In genomic region chr12:1835178-1836131, GRCh38 we compare ENCODE assay signal across 19 cellular contexts. TPM values are rescaled to one million over a fixed set of nuclear protein-coding genes. Genes with fewer than 3 reads are reported as not detected.
DNase-seq lines count a peak whose midpoint lies in the region; ATAC-seq and TF ChIP-seq lines count a peak whose summit lies in the region.
"Had no signal": no experiment of that assay in that cellular context is flagged by ENCODE, and none has a peak within 500 bp of the region (broad histone marks: within the 10 kb centered on the region; RNA-seq: fewer than 3 reads in every experiment).

No MANE protein-coding gene starts in this region.

- no peak overlapping the region for H3K4me3 ChIP-seq in H7 (ENCODE audit: insufficient read depth, low read depth, low read length)
- no peak overlapping the region for H3K4me3 ChIP-seq in NB4 (ENCODE audit: low read depth, low read length)
- H3K4me3 ChIP-seq in osteoblast (ENCODE audit: insufficient read depth, low read length) = no peak overlapping the region
- H3K4me3 ChIP-seq: GM23338, tibial artery had no signal

- peaks cover 3% of the 10 kb centered on the region for H4K20me1 ChIP-seq in osteoblast (ENCODE audit: insufficient read depth, low read length)

- H2AFZ ChIP-seq in osteoblast (ENCODE audit: low read length) = no peak overlapping the region
- H2AFZ ChIP-seq: GM23338 had no signal

- H3K27ac ChIP-seq in VCaP (peak overlapping the region; percentile 70), osteoblast (ENCODE audit: low read depth, low read length) (no peak overlapping the region)
- H3K27ac ChIP-seq: tibial artery had no signal

- TF ChIP-seq CTCF in NB4 (IDR thresholded peaks at IDR 0.05; ENCODE audit: low read depth, low read length) = no peak
- TF ChIP-seq CTCF in VCaP (conservative IDR thresholded peaks at IDR 0.05) = no peak
- no peak for TF ChIP-seq CTCF in osteoblast (IDR thresholded peaks at IDR 0.05; ENCODE audit: extremely low read depth, low read depth, low read length)

- no peak overlapping the region for H3K4me2 ChIP-seq in osteoblast (ENCODE audit: insufficient read depth, low read length)
- H3K4me2 ChIP-seq: GM23338 had no signal

- H3K36me3 ChIP-seq in H7 (replicated peaks; ENCODE audit: control insufficient read depth, insufficient read depth, low read length) = no peaks in the 10 kb centered on the region
- no peaks in the 10 kb centered on the region for H3K36me3 ChIP-seq in osteoblast (ENCODE audit: insufficient read depth, low read length)
- H3K36me3 ChIP-seq: tibial artery had no signal

- H3K27me3 ChIP-seq in H7 (ENCODE audit: control insufficient read depth, insufficient read depth, low read length) = no peaks in the 10 kb centered on the region; the same call in 1 of the 2 replicates
- peaks cover 40% of the 10 kb centered on the region for H3K27me3 ChIP-seq in osteoblast (ENCODE audit: insufficient read depth, low read length)

- no peak for ATAC-seq in GM18505 (IDR thresholded peaks at IDR 0.05; ENCODE audit: unreplicated experiment)
- ATAC-seq: effector memory CD8-positive, alpha-beta T cell; GM23338; T-helper 17 cell had no signal

- H3K4me1 ChIP-seq in osteoblast (ENCODE audit: insufficient read depth, low read length) = no peaks in the 10 kb centered on the region
- H3K4me1 ChIP-seq: tibial artery had no signal

- peak; percentile 56 for DNase-seq in H7
- peak; percentile 52 for DNase-seq in NB4 (ENCODE audit: low read depth)
- peak; percentile 75 for DNase-seq in osteoblast (ENCODE audit: insufficient read length, low spot score, missing footprints)
- DNase-seq in D341Med (ENCODE audit: low spot score) = no peak
- DNase-seq in activated CD8-positive, alpha-beta memory T cell treated with anti-CD3 and anti-CD28 coated beads, Interleukin-2, amount 50 U/mL, for 4 hours = no peak
- DNase-seq: activated CD4-positive, alpha-beta T cell treated with anti-CD3 and anti-CD28 coated beads, Interleukin-2, amount 10 ng/mL, durations not matched to agents 7 days and 5 days; activated CD8-positive, alpha-beta memory T cell treated with anti-CD3 and anti-CD28 coated beads, Interleukin-2, amount 50 U/mL, for 48 hours; activated naive CD8-positive, alpha-beta T cell treated with anti-CD3 and anti-CD28 coated beads for 36 hours; effector memory CD8-positive, alpha-beta T cell; EL; kidney glomerular epithelial cell; mammary epithelial cell; NCI-H187; T-helper 17 cell; tibial artery had no signal

- no peaks in the 10 kb centered on the region for H3K9me3 ChIP-seq in osteoblast (ENCODE audit: low read depth, low read length)
- H3K9me3 ChIP-seq: tibial artery had no signal

- no peaks in the 10 kb centered on the region for H3K79me2 ChIP-seq in osteoblast (ENCODE audit: insufficient read depth, low read length)

- TF ChIP-seq POLR2A in NB4 (IDR thresholded peaks at IDR 0.05; ENCODE audit: extremely low read depth, insufficient read length) (no peak), GM18505 (IDR thresholded peaks at IDR 0.05; ENCODE audit: borderline replicate concordance, extremely low read depth, insufficient read depth, insufficient read length) (no peak)

RNA-seq across cellular contexts. Expression of gene LRTM2, which starts 15.1 kb away (rescaled TPM):
- total RNA-seq in H7 (2014; rRNA removed; shearing (Covaris generic)) = 0.42 TPM in 1 of 2 replicates, not detected in the other
- total RNA-seq in osteoblast = not detected in 2 replicates
- total RNA-seq: activated CD4-positive, alpha-beta T cell treated with anti-CD3 and anti-CD28 coated beads, Interleukin-2, amount 10 ng/mL, durations not matched to agents 7 days and 5 days; activated naive CD8-positive, alpha-beta T cell treated with anti-CD3 and anti-CD28 coated beads for 36 hours; GM23338; mammary epithelial cell; NCI-H460; T-helper 17 cell had no signal

Comparison
In these comparisons a context has a peak if more than half of its experiments do, and no peak if none do; other contexts are left out.
1. DNase-seq: peak in H7 (single experiment), NB4 (single experiment) and osteoblast (single experiment); none in D341Med (single experiment) and activated CD8-positive, alpha-beta memory T cell treated with anti-CD3 and anti-CD28 coated beads, Interleukin-2, amount 50 U/mL, for 4 hours (single experiment).